Comparison of ENCODE assay signal across 29 cellular contexts in the genomic region with DNA sequence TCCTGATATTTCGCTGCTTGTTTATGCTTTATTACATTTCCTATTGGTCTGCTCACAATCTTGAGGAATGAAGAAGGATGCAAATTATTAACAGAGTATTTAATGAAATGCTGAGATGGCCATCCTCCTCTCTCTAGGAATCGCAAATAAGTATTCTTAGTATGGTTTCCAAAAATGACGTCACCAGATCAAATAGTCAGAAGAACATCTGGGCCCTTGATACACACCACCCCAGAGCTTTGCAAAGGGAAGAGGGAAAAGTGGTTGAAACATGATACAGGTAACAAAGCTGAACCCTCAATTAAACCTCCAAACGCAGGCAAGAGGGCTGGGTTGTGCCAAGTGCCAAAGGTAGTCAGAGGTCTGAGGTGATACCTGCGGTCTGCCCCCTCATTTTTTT.
DNase-seq lines count a peak whose midpoint lies in the region; ATAC-seq, FAIRE-seq and TF ChIP-seq lines count a peak whose summit lies in the region.
"Had no signal": no experiment of that assay in that cellular context is flagged by ENCODE, and none has a peak within 500 bp of the region (broad histone marks: within the 10 kb centered on the region; RNA-seq: fewer than 3 reads in every experiment).

No MANE protein-coding gene starts in this region.

- H3K9ac ChIP-seq in kidney (ENCODE audit: low read length in 2 of 2): no peak overlapping the region
- H3K9ac ChIP-seq: parathyroid adenoma had no signal

- no peaks in the 10 kb centered on the region for H3K27me3 Mint-ChIP-seq in central memory CD8-positive, alpha-beta T cell
- H3K27me3 Mint-ChIP-seq: activated CD4-positive, alpha-beta T cell treated with anti-CD3 and anti-CD28 coated beads for 36 hours; activated naive CD8-positive, alpha-beta T cell treated with anti-CD3 and anti-CD28 coated beads for 36 hours had no signal

- no peaks in the 10 kb centered on the region for H3K36me3 ChIP-seq in kidney (ENCODE audit: control insufficient read depth in 1 of 2, insufficient read depth in 2 of 2, low read length in 2 of 2)
- H3K36me3 ChIP-seq: uterus had no signal

- FAIRE-seq in GM19239 (lab: Jason Lieb, UNC): no peak
- no peak for FAIRE-seq in kidney (lab: Jason Lieb, UNC)
- FAIRE-seq: A549 had no signal

- H3K4me1 Mint-ChIP-seq in central memory CD8-positive, alpha-beta T cell: peaks cover 49% of the 10 kb centered on the region

- peak; percentile 41 for DNase-seq in activated CD8-positive, alpha-beta memory T cell treated with anti-CD3 and anti-CD28 coated beads, Interleukin-2, amount 50 U/mL, for 48 hours
- no peak for DNase-seq in activated CD8-positive, alpha-beta memory T cell treated with anti-CD3 and anti-CD28 coated beads for 24 hours
- DNase-seq in NCI-H1105 treated with DMSO at 0.1 percent for 48 hours (lab: John Stamatoyannopoulos, UW) (peak; percentile 96), NCI-H2171 (lab: John Stamatoyannopoulos, UW) (peak; percentile 91), GM19239 (ENCODE audit: insufficient read length, low spot score) (no peak), kidney (no peak), cortex of kidney (lab: John Stamatoyannopoulos, UW) (no peak)
- no peak for DNase-seq in central memory CD8-positive, alpha-beta T cell (ENCODE audit: low spot score in 2 of 2)
- DNase-seq: activated CD4-positive, alpha-beta T cell treated with anti-CD3 and anti-CD28 coated beads for 36 hours; activated naive CD8-positive, alpha-beta T cell treated with anti-CD3 and anti-CD28 coated beads for 36 hours; dorsolateral prefrontal cortex; EL; glutamatergic neuron; H7; IMR-90; NCI-H1694; NCI-H526; right cardiac atrium; stimulated activated CD4-positive, alpha-beta T cell treated with anti-CD3 and anti-CD28 coated beads, Interleukin-12 subunit alpha, Interleukin-12 subunit beta, amount 100 ng/mL, for 4 hours; stimulated activated CD4-positive, alpha-beta T cell treated with anti-CD3 and anti-CD28 coated beads, Interleukin-4, amount 100 ng/mL, for 4 hours; stimulated activated naive CD4-positive, alpha-beta T cell; T-helper 2 cell; testis; uterus had no signal

- peak overlapping the region; percentile 5 for H3K27ac Mint-ChIP-seq in central memory CD8-positive, alpha-beta T cell (ENCODE audit: low read depth)
- H3K27ac Mint-ChIP-seq: activated CD4-positive, alpha-beta T cell treated with anti-CD3 and anti-CD28 coated beads for 36 hours; activated naive CD8-positive, alpha-beta T cell treated with anti-CD3 and anti-CD28 coated beads for 36 hours; activated T-helper 1 cell treated with anti-CD3 and anti-CD28 coated beads, Interleukin-12 subunit alpha, Interleukin-12 subunit beta, Interleukin-2, Interleukin-4 antibody, amounts not matched to agents 30 ng/mL and 10 ng/mL and 1 ng/mL, durations not matched to agents 14 hours and 24 hours and 36 hours had no signal

- H3K4me1 ChIP-seq in kidney (ENCODE audit: control insufficient read depth in 1 of 2, insufficient read depth in 1 of 2, low read depth in 1 of 2, low read length in 2 of 2): no peaks in the 10 kb centered on the region
- H3K4me1 ChIP-seq: A549, parathyroid adenoma, testis, uterus had no signal

- no peak overlapping the region for H3K4me3 Mint-ChIP-seq in central memory CD8-positive, alpha-beta T cell
- H3K4me3 Mint-ChIP-seq: activated CD4-positive, alpha-beta T cell treated with anti-CD3 and anti-CD28 coated beads for 36 hours; activated naive CD8-positive, alpha-beta T cell treated with anti-CD3 and anti-CD28 coated beads for 36 hours; activated T-helper 1 cell treated with anti-CD3 and anti-CD28 coated beads, Interleukin-12 subunit alpha, Interleukin-12 subunit beta, Interleukin-2, Interleukin-4 antibody, amounts not matched to agents 30 ng/mL and 10 ng/mL and 1 ng/mL, durations not matched to agents 14 hours and 24 hours and 36 hours; neural crest cell had no signal

- no peak for TF ChIP-seq CTCF in kidney (IDR thresholded peaks at IDR 0.05; ENCODE audit: borderline replicate concordance, extremely low read depth, insufficient read depth)

- ATAC-seq in central memory CD8-positive, alpha-beta T cell (replicated peaks; ENCODE audit: extremely low read depth, poor library complexity, severe bottlenecking): no peak
- ATAC-seq: A549; activated CD4-positive, alpha-beta T cell treated with anti-CD3 and anti-CD28 coated beads for 36 hours; right cardiac atrium had no signal

- H3K4me3 ChIP-seq in kidney (ENCODE audit: low read length in 2 of 2): no peak overlapping the region
- H3K4me3 ChIP-seq: A549, dorsolateral prefrontal cortex, SK-N-MC, testis, uterus had no signal

- no peak overlapping the region for H3K27ac ChIP-seq in kidney (ENCODE audit: low read depth in 2 of 2, low read length in 2 of 2)
- H3K27ac ChIP-seq: A549, dorsolateral prefrontal cortex, parathyroid adenoma, SK-N-MC, testis, uterus had no signal

- peaks cover 13% of the 10 kb centered on the region for H3K36me3 Mint-ChIP-seq in central memory CD8-positive, alpha-beta T cell (ENCODE audit: insufficient read depth)

- H3K9me3 ChIP-seq in kidney (ENCODE audit: control insufficient read depth in 1 of 2, low read length in 2 of 2): no peaks in the 10 kb centered on the region
- H3K9me3 ChIP-seq: testis, uterus had no signal

- no peaks in the 10 kb centered on the region for H3K9me3 Mint-ChIP-seq in central memory CD8-positive, alpha-beta T cell
- H3K9me3 Mint-ChIP-seq: neural crest cell had no signal

- intact Hi-C loops in kidney (cut with DNase I): no loop called here

Comparison
In these comparisons a context has a peak if more than half of its experiments do, and no peak if none do; other contexts are left out.
1. DNase-seq: peak in activated CD8-positive, alpha-beta memory T cell treated with anti-CD3 and anti-CD28 coated beads, Interleukin-2, amount 50 U/mL, for 48 hours (single experiment), NCI-H1105 treated with DMSO at 0.1 percent for 48 hours (single experiment) and NCI-H2171 (single experiment); none in activated CD8-positive, alpha-beta memory T cell treated with anti-CD3 and anti-CD28 coated beads for 24 hours (single experiment), central memory CD8-positive, alpha-beta T cell (0 of 2), GM19239 (single experiment), kidney (single experiment) and cortex of kidney (single experiment).